Comparison of ENCODE assay signal across 17 cellular contexts in the genomic region with DNA sequence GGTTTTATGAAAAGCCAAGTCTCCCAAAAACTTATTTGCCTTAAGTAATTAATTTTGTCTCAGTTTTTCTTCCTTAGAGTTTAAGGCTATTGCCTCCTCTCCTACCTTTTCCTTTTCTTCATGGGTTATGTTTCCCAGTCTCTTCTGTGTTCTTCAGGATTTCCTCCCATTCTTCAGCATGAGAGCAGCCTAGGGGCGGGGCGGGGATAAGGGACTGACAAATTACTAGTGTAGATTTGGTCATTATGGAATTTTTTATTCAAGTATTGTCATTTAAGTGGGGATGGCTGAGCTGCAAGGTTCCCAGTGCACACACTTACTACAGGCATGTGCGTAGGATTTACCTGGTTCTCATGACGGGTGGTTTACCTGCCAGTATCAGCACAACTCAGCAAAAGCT. TPM values are rescaled to one million over a fixed set of nuclear protein-coding genes. Genes with fewer than 3 reads are reported as not detected.
A peak's percentile ranks its signal among the peaks of the same experiment; 100 is the strongest.
DNase-seq lines count a peak whose midpoint lies in the region; ATAC-seq and TF ChIP-seq lines count a peak whose summit lies in the region.
"Had no signal": no experiment of that assay in that cellular context is flagged by ENCODE, and none has a peak within 500 bp of the region (broad histone marks: within the 10 kb centered on the region; RNA-seq: fewer than 3 reads in every experiment).

No MANE protein-coding gene starts in this region.

- H3K27ac Mint-ChIP-seq in activated CD4-positive, alpha-beta T cell treated with anti-CD3 and anti-CD28 coated beads for 36 hours: peak overlapping the region; percentile 12
- peak overlapping the region; percentile 5 to 88 for H3K27ac Mint-ChIP-seq in effector memory CD8-positive, alpha-beta T cell
- peak overlapping the region; percentile 78 for H3K27ac Mint-ChIP-seq in stimulated activated effector memory CD8-positive, alpha-beta T cell treated with anti-CD3 and anti-CD28 coated beads, Interleukin-12 subunit alpha, Interleukin-12 subunit beta, amount 100 ng/mL, for 72 hours

- DNase-seq in activated CD4-positive, alpha-beta T cell treated with anti-CD3 and anti-CD28 coated beads for 36 hours: no peak
- DNase-seq in activated CD4-positive, alpha-beta T cell treated with anti-CD3 and anti-CD28 coated beads, Interleukin-2, amount 50 U/mL, for 48 hours: no peak
- no peak for DNase-seq in effector memory CD8-positive, alpha-beta T cell
- DNase-seq in left lung (no peak), retina (no peak), HCEC 1CT (no peak)
- DNase-seq in stimulated activated effector memory CD8-positive, alpha-beta T cell treated with anti-CD3 and anti-CD28 coated beads, Interleukin-12 subunit alpha, Interleukin-12 subunit beta, amount 100 ng/mL, for 72 hours (ENCODE audit: low spot score in 2 of 2): no peak
- DNase-seq: activated CD4-positive, alpha-beta T cell treated with anti-CD3 and anti-CD28 coated beads for 1 hour; colonic mucosa; H7; NCI-H2107; NCI-H774; stomach; T-cell had no signal

- intact Hi-C loops in activated CD4-positive, alpha-beta T cell treated with anti-CD3 and anti-CD28 coated beads for 36 hours (cut with DNase I, micrococcal nuclease): no loop called here
- intact Hi-C loops in left lung (cut with DNase I): no loop called here

- H3K27ac ChIP-seq in left lung: peak overlapping the region; percentile 16 to 64
- H3K27ac ChIP-seq: colonic mucosa had no signal

- H3K27me3 Mint-ChIP-seq in activated CD4-positive, alpha-beta T cell treated with anti-CD3 and anti-CD28 coated beads for 36 hours: no peaks in the 10 kb centered on the region
- H3K27me3 Mint-ChIP-seq in effector memory CD8-positive, alpha-beta T cell: no peaks in the 10 kb centered on the region
- H3K27me3 Mint-ChIP-seq: T-cell had no signal

- POLR2A ChIA-PET in activated CD4-positive, alpha-beta T cell treated with anti-CD3 and anti-CD28 coated beads for 36 hours (lab: Charles Lee): interaction anchor here (0.6 kb wide), 1 partner anchor 8 kb away, joined by 4 read pairs; no protein-coding TSS in a partner anchor

- no peaks in the 10 kb centered on the region for H3K27me3 ChIP-seq in left lung
- H3K27me3 ChIP-seq: colonic mucosa, stomach had no signal

- H3K4me1 ChIP-seq in left lung: peaks cover 12 to 45% of the 10 kb centered on the region in 2 donors
- H3K4me1 ChIP-seq: colonic mucosa had no signal

- H3K9me3 Mint-ChIP-seq in activated CD4-positive, alpha-beta T cell treated with anti-CD3 and anti-CD28 coated beads for 36 hours (ENCODE audit: low read depth): no peaks in the 10 kb centered on the region
- H3K9me3 Mint-ChIP-seq in effector memory CD8-positive, alpha-beta T cell: no peaks in the 10 kb centered on the region
- H3K9me3 Mint-ChIP-seq in stimulated activated effector memory CD8-positive, alpha-beta T cell treated with anti-CD3 and anti-CD28 coated beads, Interleukin-12 subunit alpha, Interleukin-12 subunit beta, amount 100 ng/mL, for 72 hours: no peaks in the 10 kb centered on the region
- H3K9me3 Mint-ChIP-seq: T-cell had no signal

- ATAC-seq in activated CD4-positive, alpha-beta T cell treated with anti-CD3 and anti-CD28 coated beads for 36 hours: no peak
- ATAC-seq in effector memory CD8-positive, alpha-beta T cell (replicated peaks): no peak
- ATAC-seq in left lung: no peak
- ATAC-seq in stimulated activated effector memory CD8-positive, alpha-beta T cell treated with anti-CD3 and anti-CD28 coated beads, Interleukin-12 subunit alpha, Interleukin-12 subunit beta, amount 100 ng/mL, for 72 hours: no peak
- no peak for ATAC-seq in GM18517 (IDR thresholded peaks at IDR 0.05; ENCODE audit: unreplicated experiment)
- ATAC-seq: T-cell had no signal

- peaks cover 0 to 69% of the 10 kb centered on the region in 2 donors for H3K36me3 ChIP-seq in left lung
- H3K36me3 ChIP-seq: colonic mucosa had no signal

- H3K9me3 ChIP-seq in left lung: no peaks in the 10 kb centered on the region
- H3K9me3 ChIP-seq: colonic mucosa, stomach had no signal

- CTCF ChIA-PET in activated CD4-positive, alpha-beta T cell treated with anti-CD3 and anti-CD28 coated beads for 36 hours (lab: Charles Lee): no interaction called here

- H3K4me3 ChIP-seq in left lung: no peak overlapping the region
- H3K4me3 ChIP-seq: colonic mucosa, lung, skin epidermis, stomach had no signal

- no peak for TF ChIP-seq CTCF in left lung (IDR thresholded peaks at IDR 0.05)

- H3K4me1 Mint-ChIP-seq in activated CD4-positive, alpha-beta T cell treated with anti-CD3 and anti-CD28 coated beads for 36 hours: peaks cover 63% of the 10 kb centered on the region
- H3K4me1 Mint-ChIP-seq in effector memory CD8-positive, alpha-beta T cell (ENCODE audit: low read depth in 2 of 2): peaks cover 30 to 58% of the 10 kb centered on the region in 2 donors
- H3K4me1 Mint-ChIP-seq in stimulated activated effector memory CD8-positive, alpha-beta T cell treated with anti-CD3 and anti-CD28 coated beads, Interleukin-12 subunit alpha, Interleukin-12 subunit beta, amount 100 ng/mL, for 72 hours: peaks cover 54% of the 10 kb centered on the region

- no peak overlapping the region for H3K4me3 Mint-ChIP-seq in activated CD4-positive, alpha-beta T cell treated with anti-CD3 and anti-CD28 coated beads for 36 hours
- H3K4me3 Mint-ChIP-seq in effector memory CD8-positive, alpha-beta T cell: no peak overlapping the region
- no peak overlapping the region for H3K4me3 Mint-ChIP-seq in stimulated activated effector memory CD8-positive, alpha-beta T cell treated with anti-CD3 and anti-CD28 coated beads, Interleukin-12 subunit alpha, Interleukin-12 subunit beta, amount 100 ng/mL, for 72 hours
- H3K4me3 Mint-ChIP-seq: T-cell had no signal

- H3K36me3 Mint-ChIP-seq in activated CD4-positive, alpha-beta T cell treated with anti-CD3 and anti-CD28 coated beads for 36 hours (ENCODE audit: low read depth): peaks cover 52% of the 10 kb centered on the region
- H3K36me3 Mint-ChIP-seq in effector memory CD8-positive, alpha-beta T cell (ENCODE audit: insufficient read depth): peaks cover 49% of the 10 kb centered on the region
- peaks cover 94% of the 10 kb centered on the region for H3K36me3 Mint-ChIP-seq in stimulated activated effector memory CD8-positive, alpha-beta T cell treated with anti-CD3 and anti-CD28 coated beads, Interleukin-12 subunit alpha, Interleukin-12 subunit beta, amount 100 ng/mL, for 72 hours

RNA-seq across cellular contexts. Expression of a gene that starts 35.2 kb away (rescaled TPM):
- 10 to 100 TPM; 12.0 to 17.2 TPM for total RNA-seq in activated CD4-positive, alpha-beta T cell treated with anti-CD3 and anti-CD28 coated beads for 36 hours
- total RNA-seq in left lung: 10 to 100 TPM; 15.4 to 16.9 TPM

RNA-seq across cellular contexts. Expression of a gene that starts 56.7 kb away (rescaled TPM):
- total RNA-seq in activated CD4-positive, alpha-beta T cell treated with anti-CD3 and anti-CD28 coated beads for 36 hours: 100 to 1,000 TPM in 1 of 2 experiments, 10 to 100 TPM in 1; 73.1 to 112 TPM
- 10 to 100 TPM; 65.5 to 71.4 TPM for total RNA-seq in left lung

Comparison
In these comparisons a context has a peak if more than half of its experiments do, and no peak if none do; other contexts are left out.
1. H3K27ac Mint-ChIP-seq: peak in every context shown above with its lines; median percentile 78 in stimulated activated effector memory CD8-positive, alpha-beta T cell treated with anti-CD3 and anti-CD28 coated beads, Interleukin-12 subunit alpha, Interleukin-12 subunit beta, amount 100 ng/mL, for 72 hours; 46 in effector memory CD8-positive, alpha-beta T cell; 12 in activated CD4-positive, alpha-beta T cell treated with anti-CD3 and anti-CD28 coated beads for 36 hours.